ENCODE assay signal across 18 cellular contexts in genomic region chr18:62164855-62165487, GRCh38. TPM values are rescaled to one million over a fixed set of nuclear protein-coding genes. Genes with fewer than 3 reads are reported as not detected.
A peak's percentile ranks its signal among the peaks of the same experiment; 100 is the strongest.
DNase-seq lines count a peak whose midpoint lies in the region; ATAC-seq, FAIRE-seq and TF ChIP-seq lines count a peak whose summit lies in the region.
"Had no signal": no experiment of that assay in that cellular context is flagged by ENCODE, and none has a peak within 500 bp of the region (broad histone marks: within the 10 kb centered on the region; RNA-seq: fewer than 3 reads in every experiment).

No MANE protein-coding gene starts in this region.

- H4K5ac ChIP-seq in IMR-90 (ENCODE audit: low read depth, low read length): no peak overlapping the region

- H2AFZ ChIP-seq in IMR-90 (replicated peaks; ENCODE audit: low read length, poor library complexity): no peak overlapping the region
- no peak overlapping the region for H2AFZ ChIP-seq in neural progenitor cell (replicated peaks)
- H2AFZ ChIP-seq: PC-9 had no signal

- no peak overlapping the region for H2AK5ac ChIP-seq in IMR-90 (ENCODE audit: low read depth, low read length)

- H3K36me3 ChIP-seq in IMR-90 (ENCODE audit: control insufficient read depth, insufficient read depth, low read length): no peaks in the 10 kb centered on the region; the same call in 1 of the 2 replicates
- peaks cover 12% of the 10 kb centered on the region for H3K36me3 ChIP-seq in endodermal cell (ENCODE audit: control insufficient read depth, insufficient read depth, low read length)
- H3K36me3 ChIP-seq in neural progenitor cell: no peaks in the 10 kb centered on the region

- no peak overlapping the region for H2BK5ac ChIP-seq in IMR-90 (ENCODE audit: low read depth, low read length, poor library complexity, severe bottlenecking)

- TF ChIP-seq CTCF in IMR-90 (conservative IDR thresholded peaks at IDR 0.05; ENCODE audit: low read depth, low read length) (no peak), endodermal cell (conservative IDR thresholded peaks at IDR 0.05) (no peak), neural progenitor cell (IDR thresholded peaks at IDR 0.05) (no peak)

- H4K91ac ChIP-seq in IMR-90 (ENCODE audit: insufficient read depth, low read depth, low read length): no peak overlapping the region

- H4K20me1 ChIP-seq in IMR-90 (ENCODE audit: insufficient read depth, low read length) (no peaks in the 10 kb centered on the region), neural progenitor cell (ENCODE audit: low read depth) (no peaks in the 10 kb centered on the region)

- no peak overlapping the region for H2BK15ac ChIP-seq in IMR-90 (ENCODE audit: low read depth, low read length)

- peak overlapping the region; percentile 49; the same call in 1 of the 2 replicates for H3K23ac ChIP-seq in IMR-90 (ENCODE audit: low read depth, low read length)

- H3K18ac ChIP-seq in IMR-90 (ENCODE audit: low read depth, low read length): no peak overlapping the region

- H3K27ac Mint-ChIP-seq in endodermal cell: no peak overlapping the region
- no peak overlapping the region for H3K27ac Mint-ChIP-seq in neural progenitor cell
- no peak overlapping the region for H3K27ac Mint-ChIP-seq in activated CD4-positive, alpha-beta T cell treated with anti-CD3 and anti-CD28 coated beads, Interleukin-2, amount 10 ng/mL, durations not matched to agents 7 days and 5 days
- H3K27ac Mint-ChIP-seq: IgD-negative memory B cell, T-cell had no signal

- no peak overlapping the region for H2AK9ac ChIP-seq in IMR-90 (replicated peaks; ENCODE audit: low read depth, low read length, poor library complexity)

- no peaks in the 10 kb centered on the region for H3K9me1 ChIP-seq in IMR-90 (ENCODE audit: insufficient read depth, low read length)

- no peak overlapping the region for H4K8ac ChIP-seq in IMR-90 (ENCODE audit: low read depth in 2 of 2, low read length in 2 of 2)

- H3K56ac ChIP-seq in IMR-90 (ENCODE audit: extremely low read depth, insufficient read depth, low read length): no peak overlapping the region

- H3K4me3 Mint-ChIP-seq in endodermal cell (no peak overlapping the region), neural progenitor cell (no peak overlapping the region)
- H3K4me3 Mint-ChIP-seq in activated CD4-positive, alpha-beta T cell treated with anti-CD3 and anti-CD28 coated beads, Interleukin-2, amount 10 ng/mL, durations not matched to agents 7 days and 5 days: no peak overlapping the region
- H3K4me3 Mint-ChIP-seq: IgD-negative memory B cell, T-cell had no signal

- H3F3A ChIP-seq in neural progenitor cell (ENCODE audit: low read depth): peaks cover 4% of the 10 kb centered on the region

- peaks cover 0 to 3% of the 10 kb centered on the region in 2 experiments; a peak in 1 of 4 replicates for H3K79me1 ChIP-seq in IMR-90 (ENCODE audit: low read depth in 1 of 2, low read length in 2 of 2)

- no TSS peak for BruUV-seq in IMR-90 (replicated peaks; lab: Mats Ljungman, UMichigan)

- H3K36me3 Mint-ChIP-seq in endodermal cell (ENCODE audit: low read depth) (peaks cover 27% of the 10 kb centered on the region), neural progenitor cell (peaks cover 8% of the 10 kb centered on the region)
- peaks cover 10% of the 10 kb centered on the region for H3K36me3 Mint-ChIP-seq in activated CD4-positive, alpha-beta T cell treated with anti-CD3 and anti-CD28 coated beads, Interleukin-2, amount 10 ng/mL, durations not matched to agents 7 days and 5 days (ENCODE audit: low read depth)

- no peaks in the 10 kb centered on the region for H3K79me2 ChIP-seq in neural progenitor cell (ENCODE audit: low read depth)

- H3K9me3 Mint-ChIP-seq in endodermal cell (peaks cover 10% of the 10 kb centered on the region), neural progenitor cell (no peaks in the 10 kb centered on the region)
- peaks cover 12% of the 10 kb centered on the region for H3K9me3 Mint-ChIP-seq in activated CD4-positive, alpha-beta T cell treated with anti-CD3 and anti-CD28 coated beads, Interleukin-2, amount 10 ng/mL, durations not matched to agents 7 days and 5 days

- in situ Hi-C loops in IMR-90 (cut with MboI; ENCODE audit: low sequenced_read_pairs): no loop called here

- H3K27me3 Mint-ChIP-seq in endodermal cell (ENCODE audit: insufficient read depth) (no peaks in the 10 kb centered on the region), neural progenitor cell (ENCODE audit: insufficient read depth, low read depth) (no peaks in the 10 kb centered on the region)
- no peaks in the 10 kb centered on the region for H3K27me3 Mint-ChIP-seq in activated CD4-positive, alpha-beta T cell treated with anti-CD3 and anti-CD28 coated beads, Interleukin-2, amount 10 ng/mL, durations not matched to agents 7 days and 5 days
- H3K27me3 Mint-ChIP-seq: IgD-negative memory B cell, T-cell had no signal

- H3K4me1 Mint-ChIP-seq in endodermal cell (no peaks in the 10 kb centered on the region), neural progenitor cell (peaks cover 5% of the 10 kb centered on the region)
- H3K4me1 Mint-ChIP-seq in activated CD4-positive, alpha-beta T cell treated with anti-CD3 and anti-CD28 coated beads, Interleukin-2, amount 10 ng/mL, durations not matched to agents 7 days and 5 days: peaks cover 7% of the 10 kb centered on the region

- WGBS in IMR-90 (ENCODE audit: extremely low coverage in 2 of 2, insufficient read length in 1 of 2), 2 experiments: 75% methylated on average over 1 of the region's 5 CpGs; no CpG with 5 or more reads in 1 of the 2 experiments
- WGBS in endodermal cell (ENCODE audit: insufficient coverage in 1 of 2, insufficient read length in 1 of 2), 2 experiments: 76 to 78% methylated on average over 4 to 5 of the region's 5 CpGs

- TF ChIP-seq RAD21 in IMR-90 (IDR thresholded peaks at IDR 0.05; ENCODE audit: low read length): no peak

- no peak overlapping the region for H3K27ac ChIP-seq in IMR-90 (ENCODE audit: insufficient read depth, low read length)
- H3K27ac ChIP-seq in endodermal cell (ENCODE audit: low read depth, low read length): no peak overlapping the region
- H3K27ac ChIP-seq in neural progenitor cell: peak overlapping the region; percentile 11
- H3K27ac ChIP-seq: PC-9 had no signal

- no peak overlapping the region for H3K9ac ChIP-seq in IMR-90 (ENCODE audit: low read depth, low read length)
- H3K9ac ChIP-seq in endodermal cell (ENCODE audit: extremely low read depth, low read length, poor library complexity, severe bottlenecking): no peak overlapping the region
- H3K9ac ChIP-seq in neural progenitor cell: no peak overlapping the region
- H3K9ac ChIP-seq: SK-N-SH had no signal

- no peak overlapping the region for H3K4me2 ChIP-seq in IMR-90 (ENCODE audit: low read depth, low read length)
- peak overlapping the region; percentile 4 for H3K4me2 ChIP-seq in neural progenitor cell
- H3K4me2 ChIP-seq: PC-9, SK-N-SH had no signal

- no peak for TF ChIP-seq POLR2A in IMR-90 (IDR thresholded peaks at IDR 0.05; ENCODE audit: low read depth, low read length)

- H3K9me3 ChIP-seq in IMR-90 (ENCODE audit: control insufficient read depth, insufficient read depth, low read length): no peaks in the 10 kb centered on the region
- H3K9me3 ChIP-seq in endodermal cell (ENCODE audit: control insufficient read depth, low read length): no peaks in the 10 kb centered on the region
- no peaks in the 10 kb centered on the region for H3K9me3 ChIP-seq in neural progenitor cell (ENCODE audit: low read depth)
- H3K9me3 ChIP-seq: SK-N-SH had no signal

- no peak for ATAC-seq in IMR-90 (ENCODE audit: low read depth)
- ATAC-seq: T-cell had no signal

- H2BK120ac ChIP-seq in IMR-90 (ENCODE audit: low read depth, low read length): no peak overlapping the region

- no peak overlapping the region for H3K14ac ChIP-seq in IMR-90 (replicated peaks; ENCODE audit: low read depth, low read length)

- H3K4me1 ChIP-seq in IMR-90 (ENCODE audit: control insufficient read depth, insufficient read depth, low read length) (no peaks in the 10 kb centered on the region), endodermal cell (ENCODE audit: control insufficient read depth, insufficient read depth, low read length) (no peaks in the 10 kb centered on the region), neural progenitor cell (no peaks in the 10 kb centered on the region)

- intact Hi-C loops in IMR-90 (cut with micrococcal nuclease): no loop called here

- POLR2A ChIA-PET in IMR-90 (lab: Charles Lee; ENCODE audit: unreplicated experiment): no interaction called here
- POLR2A ChIA-PET in activated CD4-positive, alpha-beta T cell treated with anti-CD3 and anti-CD28 coated beads, Interleukin-2, amount 10 ng/mL, durations not matched to agents 7 days and 5 days (lab: Charles Lee): no interaction called here

- dilution Hi-C loops in IMR-90 (cut with HindIII; ENCODE audit: low sequenced_read_pairs, unreplicated experiment): no loop called here

- DNase-seq in GM18507 (ENCODE audit: extremely low spot score, insufficient read length, low read depth): no peak
- DNase-seq in IMR-90: no peak
- peak; percentile 56 for DNase-seq in endodermal cell
- peak; percentile 13 for DNase-seq in neural progenitor cell (ENCODE audit: low spot score)
- DNase-seq in LoVo (ENCODE audit: low spot score): no peak
- no peak for DNase-seq in activated T-cell treated with anti-CD3 and anti-CD28 coated beads for 4 hours
- no peak for DNase-seq in activated CD4-positive, alpha-beta T cell treated with anti-CD3 and anti-CD28 coated beads, Interleukin-2, amount 10 ng/mL, durations not matched to agents 7 days and 5 days
- DNase-seq: COR-L47, DMS153, GOT3, MV-4-11, NCI-H1417, NCI-H1930, NCI-H748 treated with DMSO at 0.1 percent for 48 hours, PC-9, SK-N-SH, T-cell had no signal

- no peak overlapping the region for H3K4me3 ChIP-seq in IMR-90 (ENCODE audit: insufficient read depth, low read depth, low read length)
- H3K4me3 ChIP-seq in endodermal cell (ENCODE audit: low read length): no peak overlapping the region
- no peak overlapping the region for H3K4me3 ChIP-seq in neural progenitor cell
- H3K4me3 ChIP-seq: PC-9 had no signal

- CTCF ChIA-PET in IMR-90 (lab: Yijun Ruan, JAX): interaction anchor here (1.0 kb wide), 1 partner anchor 35 kb away, joined by 5 read pairs; no protein-coding TSS in a partner anchor
- CTCF ChIA-PET in activated CD4-positive, alpha-beta T cell treated with anti-CD3 and anti-CD28 coated beads, Interleukin-2, amount 10 ng/mL, durations not matched to agents 7 days and 5 days (lab: Charles Lee): interaction anchor here (1.4 kb wide), 1 partner anchor 18 kb away, joined by 5 read pairs; no protein-coding TSS in a partner anchor

- peak; percentile 55 for FAIRE-seq in GM18507 (lab: Jason Lieb, UNC)

- H2BK20ac ChIP-seq in IMR-90 (ENCODE audit: low read depth, low read length): no peak overlapping the region

- H3K4ac ChIP-seq in IMR-90 (ENCODE audit: low read depth, low read length): no peak overlapping the region

- H3K27me3 ChIP-seq in IMR-90 (ENCODE audit: control insufficient read depth, insufficient read depth, low read length): no peaks in the 10 kb centered on the region
- no peaks in the 10 kb centered on the region for H3K27me3 ChIP-seq in endodermal cell (ENCODE audit: control insufficient read depth, insufficient read depth, low read length, poor library complexity, severe bottlenecking)
- no peaks in the 10 kb centered on the region for H3K27me3 ChIP-seq in neural progenitor cell

RNA-seq across cellular contexts. Expression of gene PIGN, which starts 21.9 kb away (rescaled TPM):
- 17.9 and 42.2 TPM in 2 replicates for total RNA-seq in IMR-90 (2012; rRNA removed)
- polyA plus RNA-seq in IMR-90 (2012; rRNA removed): 5.8 and 9.0 TPM in 2 replicates
- 1.3 and 1.6 TPM in 2 replicates for polyA plus RNA-seq in IMR-90 (2012; cell fraction: cytosol; rRNA removed)
- polyA plus RNA-seq in IMR-90 (2012; cell fraction: nucleus; rRNA removed; ENCODE audit: low replicate concordance): 0.71 and 5.9 TPM in 2 replicates
- total RNA-seq in endodermal cell: 10 to 100 TPM; 38.2 to 48.8 TPM
- polyA plus RNA-seq in endodermal cell (2013, experiment 1 of 2): 19.4 TPM
- polyA plus RNA-seq in endodermal cell (2013, experiment 2 of 2): 18.4 TPM
- 37.5 and 48.9 TPM in 2 replicates for total RNA-seq in neural progenitor cell (ENCODE audit: low replicate concordance)
- total RNA-seq in activated CD4-positive, alpha-beta T cell treated with anti-CD3 and anti-CD28 coated beads, Interleukin-2, amount 10 ng/mL, durations not matched to agents 7 days and 5 days: 10 to 100 TPM; 28.5 to 31.8 TPM

RNA-seq across cellular contexts. Expression of gene RELCH, which starts 22.1 kb away (rescaled TPM):
- 45.5 and 52.5 TPM in 2 replicates for total RNA-seq in IMR-90 (2012; rRNA removed)
- polyA plus RNA-seq in IMR-90 (2012; rRNA removed): 9.5 and 14.4 TPM in 2 replicates
- polyA plus RNA-seq in IMR-90 (2012; cell fraction: cytosol; rRNA removed): 2.4 and 3.0 TPM in 2 replicates
- polyA plus RNA-seq in IMR-90 (2012; cell fraction: nucleus; rRNA removed; ENCODE audit: low replicate concordance): 9.0 and 35.8 TPM in 2 replicates
- total RNA-seq in endodermal cell: 10 to 100 TPM; 29.4 to 32.0 TPM
- 16.7 TPM for polyA plus RNA-seq in endodermal cell (2013, experiment 1 of 2)
- polyA plus RNA-seq in endodermal cell (2013, experiment 2 of 2): 16.1 TPM
- total RNA-seq in neural progenitor cell (ENCODE audit: low replicate concordance): 27.9 and 40.9 TPM in 2 replicates
- total RNA-seq in activated CD4-positive, alpha-beta T cell treated with anti-CD3 and anti-CD28 coated beads, Interleukin-2, amount 10 ng/mL, durations not matched to agents 7 days and 5 days: 10 to 100 TPM; 41.7 to 46.3 TPM

Comparison
In these comparisons a context has a peak if more than half of its experiments do, and no peak if none do; other contexts are left out.
1. DNase-seq: peak in endodermal cell (single experiment) and neural progenitor cell (single experiment); none in GM18507 (single experiment), IMR-90 (single experiment), LoVo (single experiment), activated T-cell treated with anti-CD3 and anti-CD28 coated beads for 4 hours (single experiment) and activated CD4-positive, alpha-beta T cell treated with anti-CD3 and anti-CD28 coated beads, Interleukin-2, amount 10 ng/mL, durations not matched to agents 7 days and 5 days (single experiment).